In the genomic region with DNA sequence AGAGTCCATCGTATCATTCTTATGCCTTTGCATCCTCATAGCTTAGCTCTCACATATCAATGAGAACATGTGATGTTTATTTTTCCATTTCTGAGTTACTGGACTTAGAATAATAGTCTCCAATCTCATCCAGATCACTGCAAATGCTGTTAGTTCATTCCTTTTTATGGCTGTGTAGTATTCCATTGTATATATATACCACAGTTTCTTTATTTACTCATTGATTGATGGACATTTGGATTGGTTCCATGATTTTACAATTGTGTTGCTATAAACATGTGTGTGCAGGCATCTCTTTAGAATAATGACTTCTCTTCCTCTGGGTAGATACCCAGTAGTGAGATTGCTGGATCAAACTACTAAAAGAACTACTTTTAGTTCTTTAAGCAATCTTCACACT, we compare ENCODE assay signal across 7 cellular contexts.
"Had no signal": no experiment of that assay in that cellular context is flagged by ENCODE, and none has a peak within 500 bp of the region (broad histone marks: within the 10 kb centered on the region; RNA-seq: fewer than 3 reads in every experiment).

No MANE protein-coding gene starts in this region.

- DNase-seq: H9, HCEC 1CT, HFFc6, IMR-90, KBM-7 had no signal

- H3K27ac Mint-ChIP-seq: GM23338, H9, HFFc6 had no signal

- H3K4me1 Mint-ChIP-seq: GM23338, H9 had no signal

- H3K27ac ChIP-seq: HL-60 had no signal

- ATAC-seq: GM23338 had no signal

- H3K4me3 Mint-ChIP-seq: GM23338, H9, HFFc6 had no signal

- H2AFZ ChIP-seq: GM23338 had no signal

- H3K4me2 ChIP-seq: GM23338 had no signal

- H3K4me3 ChIP-seq: GM23338 had no signal
